In genomic region chrX:49079489-49080428, GRCh38 we compare ENCODE assay signal across 1 cellular context.
TF ChIP-seq lines count a peak whose summit lies in the region.

Gene WDR45 (minus strand): TSS chrX:49079887. CDS start chrX:49078095, 1,792 bp downstream.

TF ChIP-seq in K562, 482 proteins besides CTCF, POLR2A, EP300 and RAD21 (continued from another document and continues in another):
- TF ChIP-seq ZNF395 (CRISPR knock-in tag; IDR thresholded peaks at IDR 0.05) (no peak), NR2C2 (CRISPR knock-in tag; IDR thresholded peaks at IDR 0.05) (no peak), NR2C2 (tag; IDR thresholded peaks at IDR 0.05) (peak; percentile 73), ATF3 (IDR thresholded peaks at IDR 0.05) (peak; percentile 98), ATF3 (CRISPR knock-in tag; conservative IDR thresholded peaks at IDR 0.05) (peak; percentile 98), ELK3 (CRISPR knock-in tag; IDR thresholded peaks at IDR 0.05) (no peak), CREB1 (IDR thresholded peaks at IDR 0.05) (peak; percentile 47; the same call in 1 of the 2 replicates), CREB1 (CRISPR knock-in tag; IDR thresholded peaks at IDR 0.05) (no peak), NR4A1 (CRISPR knock-in tag; IDR thresholded peaks at IDR 0.05) (no peak), NR4A1 (tag; IDR thresholded peaks at IDR 0.05) (peak; percentile 59; the same call in 1 of the 2 replicates), RBFOX2 (IDR thresholded peaks at IDR 0.05; ENCODE audit: low read depth, low read length) (peak; percentile 94), TOE1 (IDR thresholded peaks at IDR 0.05; ENCODE audit: borderline replicate concordance) (peak; percentile 33; the same call in 1 of the 2 replicates), TOE1 (CRISPR knock-in tag; IDR thresholded peaks at IDR 0.05; ENCODE audit: borderline replicate concordance, low read depth) (no peak), BACH1 (tag; IDR thresholded peaks at IDR 0.05) (no peak), RB1 (IDR thresholded peaks at IDR 0.05; ENCODE audit: low read depth) (peak; percentile 60; the same call in 1 of the 2 replicates), JUN (IDR thresholded peaks at IDR 0.05; ENCODE audit: borderline replicate concordance, low read depth, low read length) (peak; percentile 93), JUN (CRISPR knock-in tag; IDR thresholded peaks at IDR 0.05; ENCODE audit: borderline replicate concordance) (peak; percentile 74; the same call in 1 of the 2 replicates), ZZZ3 (IDR thresholded peaks at IDR 0.05) (peak; percentile 93), PCBP1 (IDR thresholded peaks at IDR 0.05; ENCODE audit: low read depth, low read length, poor library complexity, severe bottlenecking) (peak; percentile 62), MEF2D (tag; conservative IDR thresholded peaks at IDR 0.05; ENCODE audit: low read depth) (no peak), ZNF143 (CRISPR knock-in tag; IDR thresholded peaks at IDR 0.05) (no peak), KAT8 (IDR thresholded peaks at IDR 0.05; ENCODE audit: low read depth) (no peak), CREM (IDR thresholded peaks at IDR 0.05; ENCODE audit: low read depth) (peak; percentile 73), SREBF2 (CRISPR knock-in tag; IDR thresholded peaks at IDR 0.05) (no peak), FOXP4 (CRISPR knock-in tag; IDR thresholded peaks at IDR 0.05; ENCODE audit: borderline replicate concordance) (0 out of 2 replicates have a peak, but pooled peaks have one; percentile 79), E2F8 (IDR thresholded peaks at IDR 0.05; ENCODE audit: low read depth, partially characterized antibody) (peak; percentile 78), MGA (IDR thresholded peaks at IDR 0.05) (peak; percentile 92), ZNF764 (CRISPR knock-in tag; IDR thresholded peaks at IDR 0.05; ENCODE audit: low read depth) (no peak), ZBTB7A (IDR thresholded peaks at IDR 0.05; ENCODE audit: borderline replicate concordance, control insufficient read depth, low read depth, low read length) (peak; percentile 89; the same call in 1 of the 2 replicates), ZNF583 (CRISPR knock-in tag; IDR thresholded peaks at IDR 0.05) (no peak), ARID4B (CRISPR knock-in tag; IDR thresholded peaks at IDR 0.05) (peak; percentile 87; the same call in 1 of the 2 replicates), CBX8 (IDR thresholded peaks at IDR 0.05; ENCODE audit: borderline replicate concordance, extremely low read depth, low read depth, low read length, poor library complexity, severe bottlenecking) (no peak), MYC (IDR thresholded peaks at IDR 0.05; ENCODE audit: low read depth, low read length) (peak; percentile 74), MYC (CRISPR knock-in tag; IDR thresholded peaks at IDR 0.05; ENCODE audit: borderline replicate concordance, low read depth) (no peak)
